Comparison of ENCODE assay signal across 8 cellular contexts in the genomic region with DNA sequence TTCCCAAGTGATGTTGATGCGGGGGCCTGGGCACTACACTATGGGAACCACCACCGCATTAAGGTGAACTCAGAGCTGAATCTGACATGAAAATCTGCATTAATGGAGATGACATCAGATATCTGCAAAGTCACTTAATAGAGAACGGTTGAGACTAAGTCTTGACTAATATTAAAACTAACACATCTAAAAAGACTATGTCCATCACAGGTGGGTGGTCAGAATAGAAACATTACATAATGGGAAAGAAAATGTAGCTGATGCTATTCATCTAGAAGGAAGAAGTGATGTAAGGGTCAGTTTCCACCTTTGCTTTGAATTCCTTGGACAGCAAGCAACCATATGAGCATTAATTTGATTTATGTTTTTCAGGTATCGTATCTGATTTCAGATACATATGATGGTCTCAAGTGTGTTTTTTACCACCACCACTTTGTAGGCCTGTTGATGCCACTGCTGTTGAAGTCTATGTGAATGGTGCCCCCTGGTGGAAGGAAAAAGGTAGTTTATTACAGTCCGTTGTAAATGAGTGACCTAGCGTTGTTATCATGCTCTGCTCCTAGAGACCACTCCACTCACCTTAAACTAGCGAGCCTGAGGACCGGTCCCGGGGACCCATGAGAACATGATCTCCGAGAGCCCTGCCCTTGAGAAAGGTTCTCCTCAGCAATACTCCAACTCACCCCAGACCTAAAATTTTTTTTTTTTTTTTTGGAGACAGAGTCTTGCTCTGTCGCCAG.
DNase-seq lines count a peak whose midpoint lies in the region; ATAC-seq, FAIRE-seq and TF ChIP-seq lines count a peak whose summit lies in the region.

No MANE protein-coding gene starts in this region.

- ATAC-seq in GM18498 (IDR thresholded peaks at IDR 0.05; ENCODE audit: unreplicated experiment) (peak; percentile 85), HG02870 (IDR thresholded peaks at IDR 0.05; ENCODE audit: unreplicated experiment) (peak; percentile 78), GM12878 (peak; percentile 95)

- in situ Hi-C loops in GM12878 (cut with MboI), result loop anchor here (5.0 kb wide), 2 partner anchors 210 to 285 kb away; no protein-coding TSS in a partner anchor

- peak; percentile 90 for FAIRE-seq in GM12878 (lab: Jason Lieb, UNC)

- H3K9ac ChIP-seq in GM12878 (ENCODE audit: control insufficient read depth, insufficient read depth, low read length), result no peak overlapping the region

- H3K4me2 ChIP-seq in GM12878 (ENCODE audit: control insufficient read depth, insufficient read depth), result no peak overlapping the region

- no peaks in the 10 kb centered on the region; a peak in 1 of 4 replicates for H3K36me3 ChIP-seq in GM12878 (ENCODE audit: control insufficient read depth in 2 of 2, insufficient read depth in 2 of 2, low read length in 1 of 2)

- TF ChIP-seq CTCF in AG04449 (IDR thresholded peaks at IDR 0.05; ENCODE audit: insufficient read depth, low read length, missing control alignments) (peak; percentile 62), GM12878 (IDR thresholded peaks at IDR 0.05 in 2 of 3, conservative IDR thresholded peaks at IDR 0.05 in 1 of 3; ENCODE audit: control insufficient read depth in 2 of 3, extremely low read depth in 1 of 3, insufficient read depth in 1 of 3, low read depth in 3 of 3, low read length in 3 of 3) (peak; percentile 57 to 86 (median 65); a peak in 4 of 6 replicates)

- BruUV-seq in GM12878 (replicated peaks; lab: Mats Ljungman, UMichigan), result no TSS peak

- 21% methylated on average over 10 of the region's 11 CpGs for WGBS in GM12878 (ENCODE audit: insufficient coverage, insufficient replicate concordance, low lambda C conversion rate, missing lambda C conversion rate)

- RAD21 ChIA-PET in GM12878 (lab: Charles Lee; ENCODE audit: unreplicated experiment), result interaction anchor here (0.6 to 5.7 kb wide), 21 partner anchors 10 to 379 kb away, joined by 3 to 85 read pairs (median 6); partner anchors contain the start of gene LTN1

- H2AFZ ChIP-seq in GM12878 (ENCODE audit: control insufficient read depth, low read depth, low read length), result no peak overlapping the region

- H3K27ac ChIP-seq in GM12878 (ENCODE audit: control insufficient read depth, insufficient read depth), result no peak overlapping the region

- POLR2A ChIA-PET in AG04449 (lab: Yijun Ruan, JAX) (interaction anchor here (0.6 kb wide), 1 partner anchor 209 kb away, joined by 3 read pairs; no protein-coding TSS in a partner anchor), GM12878 (lab: Charles Lee) (interaction anchor here (0.6 to 1.9 kb wide), 7 partner anchors 42 to 298 kb away, joined by 3 to 6 read pairs (median 3); partner anchors contain the start of gene CCT8)

- intact Hi-C loops in GM12878 (cut with micrococcal nuclease; ENCODE audit: unreplicated experiment), result loop anchor here (1.0 to 2.0 kb wide), 4 partner anchors 71 to 282 kb away; no protein-coding TSS in a partner anchor

- H3K4me1 ChIP-seq in GM12878 (ENCODE audit: control insufficient read depth, insufficient read depth, low read length), result no peaks in the 10 kb centered on the region

- peak; percentile 93 for TF ChIP-seq RAD21 in GM12878 (IDR thresholded peaks at IDR 0.05; ENCODE audit: insufficient read depth, low read depth, low read length)

- no peaks in the 10 kb centered on the region for H3K9me3 ChIP-seq in GM12878 (replicated peaks; ENCODE audit: control insufficient read depth, insufficient read depth, low read length)

- DNase-seq in AG04449 (ENCODE audit: low read depth, low spot score) (no peak), NCI-H1417 (lab: John Stamatoyannopoulos, UW) (peak; percentile 66 to 92 (median 85)), SW 1271 (lab: John Stamatoyannopoulos, UW) (peak; percentile 16 to 71), GM12878 (ENCODE audit: low read depth, low spot score) (peak; percentile 59), iPS DF 4.7 (ENCODE audit: extremely low read depth, low spot score) (peak; percentile 38)
- DNase-seq in stimulated activated CD4-positive, alpha-beta T cell treated with anti-CD3 and anti-CD28 coated beads, Interleukin-15, amount 100 ng/mL, for 24 hours, result peak; percentile 59

- no peak for TF ChIP-seq POLR2A in GM12878 (IDR thresholded peaks at IDR 0.05; ENCODE audit: low read depth, low read length)

- no peaks in the 10 kb centered on the region for H3K79me2 ChIP-seq in GM12878 (ENCODE audit: control insufficient read depth, insufficient read depth, low read length)

- SMC1A ChIA-PET in GM12878 (lab: Charles Lee; ENCODE audit: uncharacterized antibody, unreplicated experiment), result interaction anchor here (0.7 to 5.8 kb wide), 34 partner anchors 11 to 334 kb away, joined by 3 to 114 read pairs (median 6); partner anchors contain the start of gene BACH1

- TF ChIP-seq EP300 in GM12878 (IDR thresholded peaks at IDR 0.05; ENCODE audit: borderline replicate concordance in 1 of 2, control insufficient read depth in 1 of 2, low read depth in 2 of 2, low read length in 2 of 2), result no peak

- no peaks in the 10 kb centered on the region for H3K27me3 ChIP-seq in GM12878 (replicated peaks in 1 of 2; ENCODE audit: control insufficient read depth in 2 of 2, insufficient read depth in 2 of 2, low read length in 1 of 2)

- H4K20me1 ChIP-seq in GM12878 (ENCODE audit: control insufficient read depth, insufficient read depth), result no peaks in the 10 kb centered on the region

- CTCF ChIA-PET in AG04449 (lab: Yijun Ruan, JAX), result interaction anchor here (0.6 to 6.1 kb wide), 33 partner anchors 8 to 477 kb away, joined by 3 to 138 read pairs (median 5); no protein-coding TSS in a partner anchor
- CTCF ChIA-PET in GM12878 (lab: Yijun Ruan, JAX), result interaction anchor here (0.7 to 16.5 kb wide), 47 partner anchors 10 to 421 kb away, joined by 3 to 235 read pairs (median 4); partner anchors contain the start of gene BACH1

- H3K4me3 ChIP-seq in AG04449 (ENCODE audit: low read depth, low read length) (no peak overlapping the region), GM12878 (no peak overlapping the region)

TF ChIP-seq in GM12878, 131 proteins besides CTCF, POLR2A, EP300 and RAD21 (continues in another document):
- 0 out of 2 replicates have a peak, but pooled peaks have one; percentile 21 for TF ChIP-seq CBX5 (IDR thresholded peaks at IDR 0.05; ENCODE audit: low read depth)
- peak; percentile 68; the same call in 1 of the 2 replicates for TF ChIP-seq NFIC (IDR thresholded peaks at IDR 0.05; ENCODE audit: low read depth, low read length)
- TF ChIP-seq ZNF24 (IDR thresholded peaks at IDR 0.05), result peak; percentile 81
- TF ChIP-seq, protein P1, sequence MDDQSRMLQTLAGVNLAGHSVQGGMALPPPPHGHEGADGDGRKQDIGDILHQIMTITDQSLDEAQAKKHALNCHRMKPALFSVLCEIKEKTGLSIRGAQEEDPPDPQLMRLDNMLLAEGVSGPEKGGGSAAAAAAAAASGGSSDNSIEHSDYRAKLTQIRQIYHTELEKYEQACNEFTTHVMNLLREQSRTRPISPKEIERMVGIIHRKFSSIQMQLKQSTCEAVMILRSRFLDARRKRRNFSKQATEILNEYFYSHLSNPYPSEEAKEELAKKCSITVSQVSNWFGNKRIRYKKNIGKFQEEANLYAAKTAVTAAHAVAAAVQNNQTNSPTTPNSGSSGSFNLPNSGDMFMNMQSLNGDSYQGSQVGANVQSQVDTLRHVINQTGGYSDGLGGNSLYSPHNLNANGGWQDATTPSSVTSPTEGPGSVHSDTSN (IDR thresholded peaks at IDR 0.05; ENCODE audit: insufficient replicate concordance, low read depth, low read length), result no peak
- TF ChIP-seq, protein P2, sequence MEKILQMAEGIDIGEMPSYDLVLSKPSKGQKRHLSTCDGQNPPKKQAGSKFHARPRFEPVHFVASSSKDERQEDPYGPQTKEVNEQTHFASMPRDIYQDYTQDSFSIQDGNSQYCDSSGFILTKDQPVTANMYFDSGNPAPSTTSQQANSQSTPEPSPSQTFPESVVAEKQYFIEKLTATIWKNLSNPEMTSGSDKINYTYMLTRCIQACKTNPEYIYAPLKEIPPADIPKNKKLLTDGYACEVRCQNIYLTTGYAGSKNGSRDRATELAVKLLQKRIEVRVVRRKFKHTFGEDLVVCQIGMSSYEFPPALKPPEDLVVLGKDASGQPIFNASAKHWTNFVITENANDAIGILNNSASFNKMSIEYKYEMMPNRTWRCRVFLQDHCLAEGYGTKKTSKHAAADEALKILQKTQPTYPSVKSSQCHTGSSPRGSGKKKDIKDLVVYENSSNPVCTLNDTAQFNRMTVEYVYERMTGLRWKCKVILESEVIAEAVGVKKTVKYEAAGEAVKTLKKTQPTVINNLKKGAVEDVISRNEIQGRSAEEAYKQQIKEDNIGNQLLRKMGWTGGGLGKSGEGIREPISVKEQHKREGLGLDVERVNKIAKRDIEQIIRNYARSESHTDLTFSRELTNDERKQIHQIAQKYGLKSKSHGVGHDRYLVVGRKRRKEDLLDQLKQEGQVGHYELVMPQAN (conservative IDR thresholded peaks at IDR 0.05), result 0 out of 2 replicates have a peak, but pooled peaks have one; percentile 29
- TF ChIP-seq EED (IDR thresholded peaks at IDR 0.05; ENCODE audit: low read depth), result no peak
- TF ChIP-seq KLF5 (IDR thresholded peaks at IDR 0.05; ENCODE audit: partially characterized antibody), result no peak
- peak; percentile 39; the same call in 1 of the 2 replicates for TF ChIP-seq IKZF1 (conservative IDR thresholded peaks at IDR 0.05)
- peak; percentile 87 for TF ChIP-seq JUNB (IDR thresholded peaks at IDR 0.05)
- TF ChIP-seq PKNOX1 (IDR thresholded peaks at IDR 0.05), result peak; percentile 31; the same call in 1 of the 2 replicates
- TF ChIP-seq CREB1 (IDR thresholded peaks at IDR 0.05; ENCODE audit: low read depth), result peak; percentile 30; the same call in 1 of the 2 replicates
- TF ChIP-seq, protein P3, sequence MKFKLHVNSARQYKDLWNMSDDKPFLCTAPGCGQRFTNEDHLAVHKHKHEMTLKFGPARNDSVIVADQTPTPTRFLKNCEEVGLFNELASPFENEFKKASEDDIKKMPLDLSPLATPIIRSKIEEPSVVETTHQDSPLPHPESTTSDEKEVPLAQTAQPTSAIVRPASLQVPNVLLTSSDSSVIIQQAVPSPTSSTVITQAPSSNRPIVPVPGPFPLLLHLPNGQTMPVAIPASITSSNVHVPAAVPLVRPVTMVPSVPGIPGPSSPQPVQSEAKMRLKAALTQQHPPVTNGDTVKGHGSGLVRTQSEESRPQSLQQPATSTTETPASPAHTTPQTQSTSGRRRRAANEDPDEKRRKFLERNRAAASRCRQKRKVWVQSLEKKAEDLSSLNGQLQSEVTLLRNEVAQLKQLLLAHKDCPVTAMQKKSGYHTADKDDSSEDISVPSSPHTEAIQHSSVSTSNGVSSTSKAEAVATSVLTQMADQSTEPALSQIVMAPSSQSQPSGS (IDR thresholded peaks at IDR 0.05; ENCODE audit: low read length), result peak; percentile 74
